ENCODE assay signal across 8 cellular contexts in genomic region chr9:35812025-35812602, GRCh38.
DNase-seq lines count a peak whose midpoint lies in the region; FAIRE-seq and TF ChIP-seq lines count a peak whose summit lies in the region.

Gene SPAG8, minus strand, starts transcription at chr9:35812262. Its CDS starts 115 bp downstream, at chr9:35812147.

- no peaks in the 10 kb centered on the region for H3K36me3 ChIP-seq in neuron (ENCODE audit: insufficient read depth, low read length)

- peak; percentile 96 for DNase-seq in ELF-1 (ENCODE audit: low read depth, low spot score)
- DNase-seq in H54 (ENCODE audit: insufficient read length, low spot score): peak; percentile 53
- DNase-seq in LoVo (ENCODE audit: low spot score): peak; percentile 16
- peak; percentile 70 for DNase-seq in SHP77 treated with DMSO at 0.1 percent for 48 hours (lab: John Stamatoyannopoulos, UW)
- DNase-seq in activated gamma-delta T cell treated with anti-CD3 and anti-CD28 coated beads, Interleukin-2, amount 50 U/mL, for 16 hours (ENCODE audit: low read depth): peak; percentile 91
- peak; percentile 93 for DNase-seq in foreskin melanocyte
- peak; percentile 95 for DNase-seq in stromal cell of bone marrow (ENCODE audit: low read depth)

- H3K4me3 ChIP-seq in neuron (ENCODE audit: low read length): peak within 1 kb of the TSS; percentile 52

- no peak for FAIRE-seq in H54 (lab: Jason Lieb, UNC)

- no peaks in the 10 kb centered on the region for H3K27me3 ChIP-seq in neuron (ENCODE audit: insufficient read depth, low read length)

- TF ChIP-seq POLR2A in H54 (IDR thresholded peaks at IDR 0.05; ENCODE audit: low read depth, low read length): no peak

- H2AFZ ChIP-seq in neuron (ENCODE audit: low read depth, low read length): peak within 1 kb of the TSS; percentile 3

- H3K4me1 ChIP-seq in neuron (ENCODE audit: insufficient read depth, low read length): peaks cover 18% of the 10 kb centered on the region

- H3K9me3 ChIP-seq in neuron (ENCODE audit: low read length): no peaks in the 10 kb centered on the region

Comparison
In these comparisons a context has a peak if more than half of its experiments do, and no peak if none do; other contexts are left out.
1. Peak in every context shown above with its lines: DNase-seq and H3K4me3 ChIP-seq.
2. DNase-seq: peak in every context shown above with its lines; median percentile 96 in ELF-1; 95 in stromal cell of bone marrow; 93 in foreskin melanocyte; 91 in activated gamma-delta T cell treated with anti-CD3 and anti-CD28 coated beads, Interleukin-2, amount 50 U/mL, for 16 hours; 70 in SHP77 treated with DMSO at 0.1 percent for 48 hours; 53 in H54; 16 in LoVo.